ENCODE assay signal across 34 cellular contexts in genomic region chr2:137927846-137928245, GRCh38. TPM values are rescaled to one million over a fixed set of nuclear protein-coding genes. Genes with fewer than 3 reads are reported as not detected.
"Had no signal": no experiment of that assay in that cellular context is flagged by ENCODE, and none has a peak within 500 bp of the region (broad histone marks: within the 10 kb centered on the region; RNA-seq: fewer than 3 reads in every experiment).

No MANE protein-coding gene starts in this region.

- H3K27me3 ChIP-seq: ascending aorta, body of pancreas, breast epithelium, SJCRH30 had no signal

- ATAC-seq: activated CD4-positive, alpha-beta T cell treated with anti-CD3 and anti-CD28 coated beads for 36 hours; activated CD4-positive, CD25-positive, alpha-beta regulatory T cell treated with anti-CD3 and anti-CD28 coated beads, Interleukin-2, amount 50 U/mL, for 24 hours; activated CD8-positive, alpha-beta T cell treated with anti-CD3 and anti-CD28 coated beads, Interleukin-2, amount 10 ng/mL, durations not matched to agents 7 days and 5 days; activated T-cell treated with anti-CD3 and anti-CD28 coated beads, Interleukin-2, amount 50 U/mL, for 72 hours; activated T-helper 17 cell treated with anti-CD3 and anti-CD28 coated beads, Interleukin-2, amount 50 U/mL, for 72 hours; body of pancreas; WTC11 had no signal

- H3K4me3 ChIP-seq: ascending aorta, body of pancreas, breast epithelium, SJCRH30 had no signal

- DNase-seq: activated CD4-positive, alpha-beta T cell treated with anti-CD3 and anti-CD28 coated beads for 36 hours; activated CD4-positive, alpha-beta T cell treated with anti-CD3 and anti-CD28 coated beads, Interleukin-2, amount 10 ng/mL, durations not matched to agents 7 days and 5 days; activated CD4-positive, alpha-beta T cell treated with anti-CD3 and anti-CD28 coated beads, Interleukin-2, amount 50 U/mL, for 48 hours; activated CD8-positive, alpha-beta memory T cell treated with anti-CD3 and anti-CD28 coated beads, Interleukin-2, amount 50 U/mL, for 48 hours; activated CD8-positive, alpha-beta T cell treated with anti-CD3 and anti-CD28 coated beads, Interleukin-2, amount 10 ng/mL, durations not matched to agents 7 days and 5 days; activated effector memory CD4-positive, alpha-beta T cell treated with anti-CD3 and anti-CD28 coated beads, Interleukin-2, amount 50 U/mL, for 16 hours; activated naive CD4-positive, alpha-beta T cell; activated naive CD4-positive, alpha-beta T cell treated with anti-CD3 and anti-CD28 coated beads, Interleukin-2, amount 50 U/mL, for 16 hours; activated naive CD8-positive, alpha-beta T cell treated with anti-CD3 and anti-CD28 coated beads for 36 hours; activated T-cell treated with anti-CD3 and anti-CD28 coated beads, Interleukin-2, amount 50 U/mL, for 72 hours; amniotic stem cell; body of pancreas; caudate nucleus; cerebellar nuclear complex; Karpas-422; KBM-7; NCI-H1105; NCI-H1417 treated with DMSO at 0.1 percent for 48 hours; NCI-H187 treated with DMSO at 0.1 percent for 48 hours; NCI-H2081; NCI-H226; NCI-H446 treated with DMSO at 0.1 percent for 48 hours; NCI-H69; NK-92 treated with Interleukin-12 subunit alpha and Interleukin-12 subunit beta, amount 100 ng/mL, for 24 hours; SHP77; SJCRH30; SK-N-SH had no signal

- H3K4me1 ChIP-seq: ascending aorta, body of pancreas, breast epithelium had no signal

- H3K36me3 ChIP-seq: ascending aorta, breast epithelium, SJCRH30 had no signal

- H3K9me2 ChIP-seq: SK-N-SH had no signal

- H3K4me2 ChIP-seq: SK-N-SH had no signal

- H3K9ac ChIP-seq: SK-N-SH had no signal

- H3K27ac ChIP-seq: ascending aorta, breast epithelium, SJCRH30 had no signal

- H3K9me3 ChIP-seq: ascending aorta, body of pancreas, breast epithelium, SJCRH30, SK-N-SH had no signal

RNA-seq across cellular contexts. Expression of gene HNMT, which starts 36.4 kb away (rescaled TPM):
- total RNA-seq: activated CD4-positive, alpha-beta T cell treated with anti-CD3 and anti-CD28 coated beads for 36 hours; activated CD4-positive, alpha-beta T cell treated with anti-CD3 and anti-CD28 coated beads, Interleukin-2, amount 10 ng/mL, durations not matched to agents 7 days and 5 days; activated CD8-positive, alpha-beta T cell treated with anti-CD3 and anti-CD28 coated beads, Interleukin-2, amount 10 ng/mL, durations not matched to agents 7 days and 5 days; activated naive CD8-positive, alpha-beta T cell treated with anti-CD3 and anti-CD28 coated beads for 36 hours; activated T-cell treated with anti-CD3 and anti-CD28 coated beads, Interleukin-2, amount 50 U/mL, for 72 hours; activated T-helper 17 cell treated with anti-CD3 and anti-CD28 coated beads, Interleukin-2, amount 50 U/mL, for 72 hours; OCI-LY7 had no signal
- polyA plus RNA-seq: IgD-negative memory B cell had no signal
